18 cellular contexts compared by ENCODE assay signal in the genomic region with DNA sequence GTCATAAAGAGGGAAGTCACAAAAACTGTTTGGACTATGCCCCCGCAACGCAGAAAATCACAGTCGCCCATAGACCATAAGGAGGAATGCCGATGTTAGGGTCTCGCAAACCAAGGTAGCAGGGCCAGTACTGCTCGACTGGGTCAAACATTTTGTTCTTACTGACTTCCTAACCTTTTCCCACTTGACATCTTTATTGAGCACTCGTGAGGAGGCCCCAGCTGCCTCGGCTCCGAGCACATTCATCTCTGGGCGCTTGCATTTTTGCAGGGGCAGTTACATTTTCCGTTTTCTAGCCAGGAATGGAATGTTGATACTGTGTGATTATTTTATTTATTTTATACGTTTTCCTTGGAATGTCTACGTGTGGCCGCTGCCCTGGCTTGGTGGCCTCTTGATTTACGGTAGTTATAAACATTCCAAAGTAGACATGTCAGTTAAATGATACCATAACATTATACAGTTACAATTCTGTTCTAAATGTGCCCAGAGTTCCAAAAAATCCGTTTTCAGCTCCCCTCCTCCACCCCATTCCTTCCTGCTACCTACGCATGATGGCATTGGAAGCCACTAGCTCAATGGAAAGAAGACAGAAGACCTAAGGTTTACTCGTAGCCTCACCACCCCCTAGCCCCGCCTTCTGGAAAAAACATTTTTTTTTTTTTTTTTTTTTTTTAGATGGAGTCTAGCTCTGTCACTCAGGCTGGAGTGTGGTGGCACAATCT. TPM values are rescaled to one million over a fixed set of nuclear protein-coding genes. Genes with fewer than 3 reads are reported as not detected.
DNase-seq lines count a peak whose midpoint lies in the region; TF ChIP-seq lines count a peak whose summit lies in the region.
"Had no signal": no experiment of that assay in that cellular context is flagged by ENCODE, and none has a peak within 500 bp of the region (broad histone marks: within the 10 kb centered on the region; RNA-seq: fewer than 3 reads in every experiment).

No MANE protein-coding gene starts in this region.

- no peaks in the 10 kb centered on the region for H3K27me3 Mint-ChIP-seq in neural crest cell (ENCODE audit: low read depth)

- peaks cover 9% of the 10 kb centered on the region for H3K4me1 Mint-ChIP-seq in neural crest cell
- H3K4me1 Mint-ChIP-seq: CD4-positive, CD25-positive, alpha-beta regulatory T cell; stimulated activated effector memory CD8-positive, alpha-beta T cell treated with anti-CD3 and anti-CD28 coated beads, Interleukin-12 subunit alpha, Interleukin-12 subunit beta, amount 100 ng/mL, for 72 hours had no signal

- H3K27me3 ChIP-seq in MG63 = no peaks in the 10 kb centered on the region
- no peaks in the 10 kb centered on the region for H3K27me3 ChIP-seq in esophagus muscularis mucosa
- no peaks in the 10 kb centered on the region for H3K27me3 ChIP-seq in ovary

- no peaks in the 10 kb centered on the region for H3K9me3 Mint-ChIP-seq in neural crest cell
- H3K9me3 Mint-ChIP-seq: stimulated activated effector memory CD8-positive, alpha-beta T cell treated with anti-CD3 and anti-CD28 coated beads, Interleukin-12 subunit alpha, Interleukin-12 subunit beta, amount 100 ng/mL, for 72 hours had no signal

- H3K36me3 Mint-ChIP-seq in neural crest cell (ENCODE audit: low read depth) = no peaks in the 10 kb centered on the region
- H3K36me3 Mint-ChIP-seq: CD4-positive, CD25-positive, alpha-beta regulatory T cell; stimulated activated effector memory CD8-positive, alpha-beta T cell treated with anti-CD3 and anti-CD28 coated beads, Interleukin-12 subunit alpha, Interleukin-12 subunit beta, amount 100 ng/mL, for 72 hours had no signal

- H3K27ac ChIP-seq in esophagus muscularis mucosa (replicated peaks in 1 of 4) = peak overlapping the region; percentile 16 to 46 (median 38)
- no peak overlapping the region for H3K27ac ChIP-seq in ovary
- H3K27ac ChIP-seq: dorsolateral prefrontal cortex, HL-60, lower lobe of right lung, PC-9 had no signal

- TF ChIP-seq POLR2A in esophagus muscularis mucosa (IDR thresholded peaks at IDR 0.05; ENCODE audit: low read depth) = no peak
- TF ChIP-seq POLR2A in ovary (IDR thresholded peaks at IDR 0.05) = no peak

- H3K27ac Mint-ChIP-seq in neural crest cell (ENCODE audit: unreplicated experiment) = peak overlapping the region; percentile 82
- H3K27ac Mint-ChIP-seq: activated CD8-positive, alpha-beta T cell treated with anti-CD3 and anti-CD28 coated beads, Interleukin-2, amount 10 ng/mL, durations not matched to agents 7 days and 5 days; CD4-positive, CD25-positive, alpha-beta regulatory T cell; stimulated activated effector memory CD8-positive, alpha-beta T cell treated with anti-CD3 and anti-CD28 coated beads, Interleukin-12 subunit alpha, Interleukin-12 subunit beta, amount 100 ng/mL, for 72 hours had no signal

- no peaks in the 10 kb centered on the region for H3K36me3 ChIP-seq in MG63
- no peaks in the 10 kb centered on the region for H3K36me3 ChIP-seq in esophagus muscularis mucosa
- H3K36me3 ChIP-seq in ovary = no peaks in the 10 kb centered on the region
- H3K36me3 ChIP-seq: lower lobe of right lung had no signal

- intact Hi-C loops in esophagus muscularis mucosa (cut with DNase I) (no loop called here), ovary (cut with DNase I) (no loop called here)

- no peak overlapping the region for H3K4me3 Mint-ChIP-seq in neural crest cell
- H3K4me3 Mint-ChIP-seq: activated CD8-positive, alpha-beta T cell treated with anti-CD3 and anti-CD28 coated beads, Interleukin-2, amount 10 ng/mL, durations not matched to agents 7 days and 5 days; CD4-positive, CD25-positive, alpha-beta regulatory T cell; stimulated activated effector memory CD8-positive, alpha-beta T cell treated with anti-CD3 and anti-CD28 coated beads, Interleukin-12 subunit alpha, Interleukin-12 subunit beta, amount 100 ng/mL, for 72 hours had no signal

- TF ChIP-seq CTCF in esophagus muscularis mucosa (IDR thresholded peaks at IDR 0.05) (no peak), neural crest cell (conservative IDR thresholded peaks at IDR 0.05) (no peak), ovary (IDR thresholded peaks at IDR 0.05) (no peak)

- H3K4me3 ChIP-seq in MG63 (no peak overlapping the region), esophagus muscularis mucosa (no peak overlapping the region), ovary (no peak overlapping the region)
- H3K4me3 ChIP-seq: dorsolateral prefrontal cortex, lower lobe of right lung, PC-9 had no signal

- H3K9me3 ChIP-seq in MG63 = no peaks in the 10 kb centered on the region
- no peaks in the 10 kb centered on the region for H3K9me3 ChIP-seq in esophagus muscularis mucosa
- no peaks in the 10 kb centered on the region for H3K9me3 ChIP-seq in ovary
- H3K9me3 ChIP-seq: lower lobe of right lung had no signal

- peak; percentile 15 for DNase-seq in MG63
- no peak for DNase-seq in esophagus muscularis mucosa (ENCODE audit: extremely low spot score)
- no peak for DNase-seq in neural crest cell (ENCODE audit: low read depth, low spot score)
- no peak for DNase-seq in ovary
- DNase-seq in ecto neural progenitor cell (ENCODE audit: low spot score) = no peak
- no peak for DNase-seq in Ammon's horn (ENCODE audit: low spot score)
- DNase-seq in NCI-H748 (lab: John Stamatoyannopoulos, UW; ENCODE audit: unreplicated experiment) = no peak
- DNase-seq: activated CD8-positive, alpha-beta T cell treated with anti-CD3 and anti-CD28 coated beads, Interleukin-2, amount 10 ng/mL, durations not matched to agents 7 days and 5 days; anterior cingulate cortex; CD4-positive, CD25-positive, alpha-beta regulatory T cell; dorsolateral prefrontal cortex; Kasumi-1; lower lobe of right lung; NCI-H1694; NCI-H510A treated with DMSO at 0.1 percent for 48 hours; PC-9 had no signal

- TF ChIP-seq EP300 in esophagus muscularis mucosa (IDR thresholded peaks at IDR 0.05) (no peak), ovary (IDR thresholded peaks at IDR 0.05) (no peak)

- H3K4me1 ChIP-seq in esophagus muscularis mucosa (peaks cover 0 to 38% (median 26%) of the 10 kb centered on the region in 4 donors), ovary (ENCODE audit: insufficient read depth) (peaks cover 5% of the 10 kb centered on the region)

- WGBS in esophagus muscularis mucosa = 68% methylated on average over 19 of the region's 19 CpGs
- 62 to 72% (median 70%) methylated on average over 19 of the region's 19 CpGs for WGBS in ovary, 3 donors

RNA-seq across cellular contexts. Expression of a gene that starts 56.9 kb away (rescaled TPM):
- total RNA-seq in MG63 (2014; rRNA removed; shearing (Covaris generic); ENCODE audit: low replicate concordance) = not detected in 2 replicates
- total RNA-seq in esophagus muscularis mucosa = 1 to 10 TPM in 2 of 4 donors, under 1 TPM in 2; 0.33 to 1.7 (median 1.1) TPM
- total RNA-seq in neural crest cell = not detected in 2 replicates
- under 1 TPM in 1 of 7 donors, not detected in 6; 0.08 TPM for total RNA-seq in ovary
- under 1 TPM in 1 of 2 donors, not detected in 1; 0.62 TPM for polyA plus RNA-seq in ovary
- total RNA-seq: activated CD8-positive, alpha-beta T cell treated with anti-CD3 and anti-CD28 coated beads, Interleukin-2, amount 10 ng/mL, durations not matched to agents 7 days and 5 days; CD4-positive, CD25-positive, alpha-beta regulatory T cell; lower lobe of right lung had no signal

Comparison
In these comparisons a context has a peak if more than half of its experiments do, and no peak if none do; other contexts are left out.
1. H3K27ac ChIP-seq: peak in esophagus muscularis mucosa (4 of 4); none in ovary (0 of 2).